ENCODE assay signal across 1 cellular context in genomic region chr3:42149537-42150426, GRCh38.
TF ChIP-seq lines count a peak whose summit lies in the region.

No MANE protein-coding gene starts in this region.

TF ChIP-seq in GM23338, 12 proteins besides CTCF, POLR2A, EP300 and RAD21 (continued from another document):
- TF ChIP-seq JUNB (IDR thresholded peaks at IDR 0.05; ENCODE audit: unreplicated experiment) (no peak), ZNF462 (CRISPR knock-in tag; IDR thresholded peaks at IDR 0.05) (no peak), EZH2phosphoT487 (IDR thresholded peaks at IDR 0.05; ENCODE audit: unreplicated experiment) (no peak)
TF ChIP-seq in GM23338: peak in this region for 0.
